ENCODE assay signal across 18 cellular contexts in genomic region chr19:42239544-42240220, GRCh38. TPM values are rescaled to one million over a fixed set of nuclear protein-coding genes. Genes with fewer than 3 reads are reported as not detected.
A peak's percentile ranks its signal among the peaks of the same experiment; 100 is the strongest.
DNase-seq lines count a peak whose midpoint lies in the region; ATAC-seq and TF ChIP-seq lines count a peak whose summit lies in the region.
"Had no signal": no experiment of that assay in that cellular context is flagged by ENCODE, and none has a peak within 500 bp of the region (broad histone marks: within the 10 kb centered on the region; RNA-seq: fewer than 3 reads in every experiment).

No MANE protein-coding gene starts in this region.

- H3K9ac ChIP-seq in BLaER1, result no peak overlapping the region
- H3K9ac ChIP-seq: GM23248 had no signal

- H3K9me3 ChIP-seq in BLaER1, result no peaks in the 10 kb centered on the region
- H3K9me3 ChIP-seq: breast epithelium, MG63, SJCRH30 had no signal

- H3K36me3 ChIP-seq in BLaER1, result peaks cover 63% of the 10 kb centered on the region

- peaks cover 89% of the 10 kb centered on the region for H3K36me3 Mint-ChIP-seq in Calu3 (ENCODE audit: insufficient read depth, unreplicated experiment)
- H3K36me3 Mint-ChIP-seq in activated naive CD8-positive, alpha-beta T cell, result no peaks in the 10 kb centered on the region
- peaks cover 6% of the 10 kb centered on the region for H3K36me3 Mint-ChIP-seq in natural killer cell treated with Interleukin-12 subunit alpha and Interleukin-12 subunit beta and Interleukin-15 and Interleukin-18, amount 100 ng/mL, for 72 hours

- peaks cover 34% of the 10 kb centered on the region for H3K4me1 ChIP-seq in BLaER1
- H3K4me1 ChIP-seq: SJCRH30 had no signal

- H3K4me1 Mint-ChIP-seq in Calu3 (ENCODE audit: low read depth, unreplicated experiment), result peaks cover 19% of the 10 kb centered on the region
- peaks cover 35% of the 10 kb centered on the region for H3K4me1 Mint-ChIP-seq in activated naive CD8-positive, alpha-beta T cell (ENCODE audit: low read depth)
- H3K4me1 Mint-ChIP-seq in natural killer cell treated with Interleukin-12 subunit alpha and Interleukin-12 subunit beta and Interleukin-15 and Interleukin-18, amount 100 ng/mL, for 72 hours (ENCODE audit: low read depth in 2 of 2), result peaks cover 43 to 49% of the 10 kb centered on the region in 2 donors

- peaks cover 71% of the 10 kb centered on the region for H4K20me1 ChIP-seq in BLaER1

- BruUV-seq in Calu3 (replicated peaks; lab: Mats Ljungman, UMichigan), result no TSS peak

- H3K4me3 Mint-ChIP-seq in Calu3 (ENCODE audit: low read depth, unreplicated experiment), result no peak overlapping the region
- H3K4me3 Mint-ChIP-seq in activated naive CD8-positive, alpha-beta T cell, result no peak overlapping the region
- H3K4me3 Mint-ChIP-seq in natural killer cell treated with Interleukin-12 subunit alpha and Interleukin-12 subunit beta and Interleukin-15 and Interleukin-18, amount 100 ng/mL, for 72 hours, result peak overlapping the region; percentile 38

- no peak for ATAC-seq in natural killer cell treated with Interleukin-12 subunit alpha and Interleukin-12 subunit beta and Interleukin-15 and Interleukin-18, amount 100 ng/mL, for 72 hours
- ATAC-seq in HG02852 (IDR thresholded peaks at IDR 0.05; ENCODE audit: unreplicated experiment) (no peak), GM21447 (IDR thresholded peaks at IDR 0.05; ENCODE audit: unreplicated experiment) (no peak)
- ATAC-seq: left cardiac atrium had no signal

- no peak overlapping the region for H3K4me3 ChIP-seq in BLaER1
- H3K4me3 ChIP-seq: breast epithelium, GM23248, MG63, SJCRH30 had no signal

- no peaks in the 10 kb centered on the region for H3K27me3 Mint-ChIP-seq in Calu3 (ENCODE audit: unreplicated experiment)
- no peaks in the 10 kb centered on the region for H3K27me3 Mint-ChIP-seq in activated naive CD8-positive, alpha-beta T cell
- no peaks in the 10 kb centered on the region for H3K27me3 Mint-ChIP-seq in natural killer cell treated with Interleukin-12 subunit alpha and Interleukin-12 subunit beta and Interleukin-15 and Interleukin-18, amount 100 ng/mL, for 72 hours

- H3K27ac Mint-ChIP-seq in Calu3 (ENCODE audit: unreplicated experiment), result peak overlapping the region; percentile 62
- peak overlapping the region; percentile 84 for H3K27ac Mint-ChIP-seq in activated naive CD8-positive, alpha-beta T cell
- H3K27ac Mint-ChIP-seq in natural killer cell treated with Interleukin-12 subunit alpha and Interleukin-12 subunit beta and Interleukin-15 and Interleukin-18, amount 100 ng/mL, for 72 hours, result peak overlapping the region; percentile 96 to 97

- H3K27ac ChIP-seq in BLaER1, result no peak overlapping the region
- H3K27ac ChIP-seq: breast epithelium, GM23248, SJCRH30 had no signal

- H3K27me3 ChIP-seq in BLaER1, result no peaks in the 10 kb centered on the region
- H3K27me3 ChIP-seq: breast epithelium, MG63, SJCRH30 had no signal

- H3K9me3 Mint-ChIP-seq in Calu3 (ENCODE audit: low read depth, unreplicated experiment), result no peaks in the 10 kb centered on the region
- H3K9me3 Mint-ChIP-seq in activated naive CD8-positive, alpha-beta T cell (ENCODE audit: low read depth), result no peaks in the 10 kb centered on the region
- no peaks in the 10 kb centered on the region for H3K9me3 Mint-ChIP-seq in natural killer cell treated with Interleukin-12 subunit alpha and Interleukin-12 subunit beta and Interleukin-15 and Interleukin-18, amount 100 ng/mL, for 72 hours

- intact Hi-C loops in Calu3 (cut with micrococcal nuclease; ENCODE audit: unreplicated experiment), result no loop called here

- no peak for DNase-seq in Calu3
- no peak for DNase-seq in natural killer cell treated with Interleukin-12 subunit alpha and Interleukin-12 subunit beta and Interleukin-15 and Interleukin-18, amount 100 ng/mL, for 72 hours (ENCODE audit: low spot score)
- DNase-seq in stimulated activated naive CD4-positive, alpha-beta T cell (lab: John Stamatoyannopoulos, UW), result no peak
- DNase-seq: activated CD4-positive, alpha-beta T cell treated with anti-CD3 and anti-CD28 coated beads, Interleukin-2, amount 50 U/mL, for 1 hour; activated gamma-delta T cell; GM23248; left cardiac atrium; MG63; NCI-H1930; NCI-H510A; SJCRH30; small intestine; T1000 had no signal

- TF ChIP-seq CTCF in Calu3 (IDR thresholded peaks at IDR 0.05; ENCODE audit: unreplicated experiment), result no peak

- H3K4me2 ChIP-seq in BLaER1, result peak overlapping the region; percentile 99; the same call in 1 of the 2 replicates

- CTCF ChIA-PET in Calu3 (lab: Charles Lee), result interaction anchor here (0.6 to 0.9 kb wide), 2 partner anchors 31 to 69 kb away, joined by 3 to 7 read pairs; no protein-coding TSS in a partner anchor

RNA-seq across cellular contexts. Expression of gene GSK3A, which starts 2.7 kb away (rescaled TPM):
- total RNA-seq in Calu3 (2022), result 58.8 and 60.6 TPM in 2 replicates
- 10 to 100 TPM; 51.1 to 52.8 TPM for total RNA-seq in natural killer cell treated with Interleukin-12 subunit alpha and Interleukin-12 subunit beta and Interleukin-15 and Interleukin-18, amount 100 ng/mL, for 72 hours

RNA-seq across cellular contexts. Expression of gene ERF, which starts 15.2 kb away (rescaled TPM):
- 100 and 124 TPM in 2 replicates for total RNA-seq in Calu3 (2022)
- 10 to 100 TPM; 29.5 to 47.8 TPM for total RNA-seq in natural killer cell treated with Interleukin-12 subunit alpha and Interleukin-12 subunit beta and Interleukin-15 and Interleukin-18, amount 100 ng/mL, for 72 hours

RNA-seq across cellular contexts. Expression of gene ZNF526, which starts 19.6 kb away (rescaled TPM):
- total RNA-seq in Calu3 (2022), result 25.4 and 32.3 TPM in 2 replicates
- 10 to 100 TPM; 18.5 to 23.7 TPM for total RNA-seq in natural killer cell treated with Interleukin-12 subunit alpha and Interleukin-12 subunit beta and Interleukin-15 and Interleukin-18, amount 100 ng/mL, for 72 hours

RNA-seq across cellular contexts. Expression of gene DEDD2, which starts 22.2 kb away (rescaled TPM):
- total RNA-seq in Calu3 (2022), result 67.5 and 78.3 TPM in 2 replicates
- 10 to 100 TPM; 28.5 to 33.2 TPM for total RNA-seq in natural killer cell treated with Interleukin-12 subunit alpha and Interleukin-12 subunit beta and Interleukin-15 and Interleukin-18, amount 100 ng/mL, for 72 hours

RNA-seq across cellular contexts. Expression of gene CIC, which starts 29.4 kb away (rescaled TPM):
- total RNA-seq in Calu3 (2022), result 72.6 and 75.5 TPM in 2 replicates
- total RNA-seq in natural killer cell treated with Interleukin-12 subunit alpha and Interleukin-12 subunit beta and Interleukin-15 and Interleukin-18, amount 100 ng/mL, for 72 hours, result 100 to 1,000 TPM; 110 to 115 TPM
